Comparison of ENCODE assay signal across 8 cellular contexts in genomic region chr22:45318168-45318557, GRCh38. TPM values are rescaled to one million over a fixed set of nuclear protein-coding genes. Genes with fewer than 3 reads are reported as not detected.
DNase-seq lines count a peak whose midpoint lies in the region; ATAC-seq and TF ChIP-seq lines count a peak whose summit lies in the region.

No MANE protein-coding gene starts in this region.

- 14 to 18% methylated on average over 8 of the region's 8 CpGs for WGBS in lower leg skin, 2 donors

- H3K4me3 ChIP-seq in AG10803 (ENCODE audit: low read length) (no peak overlapping the region), lower leg skin (ENCODE audit: low read depth, poor library complexity, severe bottlenecking) (no peak overlapping the region)

- DNase-seq in AG10803 (ENCODE audit: low read depth) (peak; percentile 85), NCI-H1417 (lab: John Stamatoyannopoulos, UW) (peak; percentile 24 to 89 (median 67)), cerebellar cortex (ENCODE audit: low spot score) (peak; percentile 72), lower leg skin (ENCODE audit: low spot score in 2 of 2) (peak; percentile 66 to 94)
- DNase-seq in activated CD4-positive, alpha-beta T cell treated with anti-CD3 and anti-CD28 coated beads for 1 hour = peak; percentile 83
- peak; percentile 83 for DNase-seq in stimulated activated CD4-positive, alpha-beta T cell treated with anti-CD3 and anti-CD28 coated beads, Interleukin-4, amount 100 ng/mL, for 1 hour

- no peak for TF ChIP-seq POLR2A in lower leg skin (IDR thresholded peaks at IDR 0.05)

- ATAC-seq in GM19468 (IDR thresholded peaks at IDR 0.05; ENCODE audit: extremely low read depth, unreplicated experiment) (peak; percentile 28), HG03565 (IDR thresholded peaks at IDR 0.05; ENCODE audit: unreplicated experiment) (no peak)

- TF ChIP-seq CTCF in AG10803 (conservative IDR thresholded peaks at IDR 0.05; ENCODE audit: low read length) = no peak
- no peak for TF ChIP-seq CTCF in lower leg skin (IDR thresholded peaks at IDR 0.05)

- intact Hi-C loops in lower leg skin (cut with DNase I; ENCODE audit: low total_unique reads) = no loop called here

RNA-seq across cellular contexts. Expression of gene FAM118A, which starts 8.4 kb away (rescaled TPM):
- total RNA-seq in lower leg skin = 10 to 100 TPM; 11.9 to 40.7 (median 25.0) TPM

RNA-seq across cellular contexts. Expression of gene UPK3A, which starts 33.4 kb away (rescaled TPM):
- under 1 TPM in 1 of 4 donors, not detected in 3; 0.49 TPM for total RNA-seq in lower leg skin
